Comparison of ENCODE assay signal across 9 cellular contexts in genomic region chrX:154541896-154542722, GRCh38. TPM values are rescaled to one million over a fixed set of nuclear protein-coding genes. Genes with fewer than 3 reads are reported as not detected.
DNase-seq lines count a peak whose midpoint lies in the region; ATAC-seq, FAIRE-seq and TF ChIP-seq lines count a peak whose summit lies in the region.
"Had no signal": no experiment of that assay in that cellular context is flagged by ENCODE, and none has a peak within 500 bp of the region (broad histone marks: within the 10 kb centered on the region; RNA-seq: fewer than 3 reads in every experiment).

No MANE protein-coding gene starts in this region.

- peak overlapping the region; percentile 59 to 73 (median 61) for H3K4me3 Mint-ChIP-seq in T-cell
- peak overlapping the region; percentile 87 for H3K4me3 Mint-ChIP-seq in stimulated activated naive CD8-positive, alpha-beta T cell treated with anti-CD3 and anti-CD28 coated beads, Interleukin-15, Interleukin-2, amounts not matched to agents 100 ng/mL and 50 ng/mL, for 24 hours

- peak overlapping the region; percentile 84 to 90 for H3K27ac Mint-ChIP-seq in T-cell
- peak overlapping the region; percentile 97 for H3K27ac Mint-ChIP-seq in stimulated activated naive CD8-positive, alpha-beta T cell treated with anti-CD3 and anti-CD28 coated beads, Interleukin-15, Interleukin-2, amounts not matched to agents 100 ng/mL and 50 ng/mL, for 24 hours

- no peak overlapping the region for H2AFZ ChIP-seq in OCI-LY7 (ENCODE audit: low read length)

- H3K27me3 ChIP-seq in bronchial epithelial cell (ENCODE audit: control insufficient read depth, insufficient read depth, low read length), result no peaks in the 10 kb centered on the region
- no peaks in the 10 kb centered on the region for H3K27me3 ChIP-seq in lung (ENCODE audit: control insufficient read depth, insufficient read depth)
- H3K27me3 ChIP-seq: cardiac muscle cell had no signal

- DNase-seq in SIG-M5 treated with dmso at 0.1 percent for 504 hours (lab: John Stamatoyannopoulos, UW; ENCODE audit: unreplicated experiment), result peak; percentile 81
- no peak for DNase-seq in SIG-M5 (lab: John Stamatoyannopoulos, UW)
- peak in 11 of 34 experiments; percentile 10 to 38 (median 23) for DNase-seq in T-cell
- peak; percentile 80 for DNase-seq in bronchial epithelial cell (ENCODE audit: low read depth)
- DNase-seq in lung (ENCODE audit: low spot score), result peak; percentile 79
- no peak for DNase-seq in OCI-LY7 (ENCODE audit: low spot score)

- TF ChIP-seq CTCF in bronchial epithelial cell (IDR thresholded peaks at IDR 0.05; ENCODE audit: insufficient read depth, low read length, severe bottlenecking), result no peak
- no peak for TF ChIP-seq CTCF in lung (IDR thresholded peaks at IDR 0.05; ENCODE audit: control extremely low read depth, extremely low read depth)
- TF ChIP-seq CTCF in OCI-LY7 (conservative IDR thresholded peaks at IDR 0.05; ENCODE audit: low read length), result no peak

- H3K4me1 Mint-ChIP-seq in T-cell, result peaks cover 24 to 38% (median 33%) of the 10 kb centered on the region in 3 donors
- H3K4me1 Mint-ChIP-seq in stimulated activated naive CD8-positive, alpha-beta T cell treated with anti-CD3 and anti-CD28 coated beads, Interleukin-15, Interleukin-2, amounts not matched to agents 100 ng/mL and 50 ng/mL, for 24 hours (ENCODE audit: low read depth), result peaks cover 64% of the 10 kb centered on the region

- no peak for FAIRE-seq in bronchial epithelial cell (lab: Jason Lieb, UNC)

- H3K9me3 ChIP-seq in lung (ENCODE audit: control insufficient read depth in 2 of 2, insufficient read depth in 1 of 2, low read length in 1 of 2) (peaks cover 0 to 3% of the 10 kb centered on the region in 2 donors), OCI-LY7 (ENCODE audit: low read length) (no peaks in the 10 kb centered on the region)

- H3K9me3 Mint-ChIP-seq in T-cell, result no peaks in the 10 kb centered on the region
- no peaks in the 10 kb centered on the region for H3K9me3 Mint-ChIP-seq in stimulated activated naive CD8-positive, alpha-beta T cell treated with anti-CD3 and anti-CD28 coated beads, Interleukin-15, Interleukin-2, amounts not matched to agents 100 ng/mL and 50 ng/mL, for 24 hours

- peaks cover 2% of the 10 kb centered on the region for H3K36me3 Mint-ChIP-seq in T-cell
- H3K36me3 Mint-ChIP-seq in stimulated activated naive CD8-positive, alpha-beta T cell treated with anti-CD3 and anti-CD28 coated beads, Interleukin-15, Interleukin-2, amounts not matched to agents 100 ng/mL and 50 ng/mL, for 24 hours (ENCODE audit: low read depth), result peaks cover 21% of the 10 kb centered on the region

- H3K4me1 ChIP-seq in lung (ENCODE audit: control insufficient read depth in 2 of 2, insufficient read depth in 2 of 2, low read length in 2 of 2), result peaks cover 0 to 4% of the 10 kb centered on the region in 2 donors
- H3K4me1 ChIP-seq in OCI-LY7 (ENCODE audit: insufficient read depth, low read length, poor library complexity, severe bottlenecking), result peaks cover 9% of the 10 kb centered on the region

- intact Hi-C loops in OCI-LY7 (cut with micrococcal nuclease; ENCODE audit: unreplicated experiment), result no loop called here

- CTCF ChIA-PET in T-cell (lab: Charles Lee), result interaction anchor here in 1 of 2 donors (0.6 kb wide), 1 partner anchor 112 kb away, joined by 3 read pairs; no protein-coding TSS in a partner anchor
- CTCF ChIA-PET in OCI-LY7 (lab: Charles Lee; ENCODE audit: unreplicated experiment), result no interaction called here

- peaks cover 0 to 6% of the 10 kb centered on the region in 2 donors for H3K27me3 Mint-ChIP-seq in T-cell
- H3K27me3 Mint-ChIP-seq in stimulated activated naive CD8-positive, alpha-beta T cell treated with anti-CD3 and anti-CD28 coated beads, Interleukin-15, Interleukin-2, amounts not matched to agents 100 ng/mL and 50 ng/mL, for 24 hours, result no peaks in the 10 kb centered on the region

- no TSS peak for BruUV-seq in OCI-LY7 (replicated peaks; lab: Mats Ljungman, UMichigan)

- H3K27ac ChIP-seq in lung (ENCODE audit: low read depth in 1 of 2, low read length in 1 of 2) (peak overlapping the region; percentile 73 to 89), OCI-LY7 (ENCODE audit: low read depth, low read length, poor library complexity, severe bottlenecking) (no peak overlapping the region)
- H3K27ac ChIP-seq: cardiac muscle cell had no signal

- WGBS in lung, 2 donors, result 20 to 53% methylated on average over 9 to 12 of the region's 12 CpGs

- H3K79me2 ChIP-seq in OCI-LY7 (ENCODE audit: insufficient read depth, low read depth, low read length), result peaks cover 7% of the 10 kb centered on the region; the same call in 1 of the 2 replicates

- H3K4me3 ChIP-seq in bronchial epithelial cell (ENCODE audit: low read depth, low read length) (no peak overlapping the region), lung (no peak overlapping the region), OCI-LY7 (ENCODE audit: low read depth, low read length, poor library complexity, severe bottlenecking) (no peak overlapping the region)
- H3K4me3 ChIP-seq: cardiac muscle cell had no signal

- H3K36me3 ChIP-seq in bronchial epithelial cell (ENCODE audit: control insufficient read depth, insufficient read depth, low read length) (peaks cover 2% of the 10 kb centered on the region), lung (ENCODE audit: control insufficient read depth in 2 of 2, insufficient read depth in 2 of 2, low read length in 2 of 2) (no peaks in the 10 kb centered on the region), OCI-LY7 (ENCODE audit: insufficient read depth, low read length) (peaks cover 21% of the 10 kb centered on the region)
- H3K36me3 ChIP-seq: cardiac muscle cell had no signal

- no peak overlapping the region for H3K4me2 ChIP-seq in OCI-LY7 (ENCODE audit: low read length)

- no peaks in the 10 kb centered on the region for H3K9me2 ChIP-seq in OCI-LY7 (ENCODE audit: insufficient read depth, low read length)

- ATAC-seq in T-cell (replicated peaks in 1 of 4) (no peak), lung (ENCODE audit: insufficient read depth, low FRiP score) (peak; percentile 29), HG03097 (IDR thresholded peaks at IDR 0.05; ENCODE audit: low FRiP score, unreplicated experiment) (no peak)

- POLR2A ChIA-PET in T-cell (lab: Charles Lee), result interaction anchor here in 1 of 2 donors (0.5 kb wide), 1 partner anchor 182 kb away, joined by 10 read pairs; no protein-coding TSS in a partner anchor
- POLR2A ChIA-PET in OCI-LY7 (lab: Charles Lee), result no interaction called here

- no peaks in the 10 kb centered on the region for H4K20me1 ChIP-seq in OCI-LY7 (ENCODE audit: insufficient read depth, low read length)

RNA-seq across cellular contexts. Expression of gene G6PD, which starts 4.5 kb away (rescaled TPM):
- total RNA-seq in T-cell (10 to 100 TPM; 46.0 to 59.5 (median 52.4) TPM), bronchial epithelial cell (17.4 and 20.0 TPM in 2 replicates), lung (100 to 1,000 TPM in 1 of 2 donors, 10 to 100 TPM in 1; 24.3 to 106 TPM), OCI-LY7 (2022) (40.9 and 47.1 TPM in 2 replicates)
- polyA plus RNA-seq in lung, result 10 to 100 TPM; 55.4 to 75.6 TPM
- total RNA-seq in OCI-LY7 (2014; rRNA removed; shearing (Covaris generic)), result 21.6 and 26.1 TPM in 2 replicates

RNA-seq across cellular contexts. Expression of gene IKBKG, which starts 5.3 kb away (rescaled TPM):
- total RNA-seq in T-cell (10 to 100 TPM; 32.4 to 59.1 (median 54.0) TPM), bronchial epithelial cell (8.4 and 10.3 TPM in 2 replicates), lung (10 to 100 TPM; 12.0 to 58.3 TPM), OCI-LY7 (2022) (31.6 and 34.4 TPM in 2 replicates)
- 10 to 100 TPM; 23.1 to 49.6 TPM for polyA plus RNA-seq in lung
- 9.9 and 14.3 TPM in 2 replicates for total RNA-seq in OCI-LY7 (2014; rRNA removed; shearing (Covaris generic))

RNA-seq across cellular contexts. Expression of gene FAM3A, which starts 26.1 kb away (rescaled TPM):
- 10 to 100 TPM; 33.9 to 67.6 (median 57.8) TPM for total RNA-seq in T-cell
- 33.2 and 36.6 TPM in 2 replicates for total RNA-seq in bronchial epithelial cell
- 10 to 100 TPM; 21.5 to 48.6 TPM for total RNA-seq in lung
- 10 to 100 TPM; 43.9 to 61.2 TPM for polyA plus RNA-seq in lung
- total RNA-seq in OCI-LY7 (2014; rRNA removed; shearing (Covaris generic)), result 15.3 and 16.4 TPM in 2 replicates
- 21.9 and 24.6 TPM in 2 replicates for total RNA-seq in OCI-LY7 (2022)

RNA-seq across cellular contexts. Expression of gene CTAG1A, which starts 42.8 kb away (rescaled TPM):
- not detected for total RNA-seq in T-cell
- not detected in 2 replicates for total RNA-seq in bronchial epithelial cell
- total RNA-seq in lung, result not detected
- not detected for polyA plus RNA-seq in lung
- 0.36 TPM in 1 of 2 replicates, not detected in the other for total RNA-seq in OCI-LY7 (2014; rRNA removed; shearing (Covaris generic))
- total RNA-seq in OCI-LY7 (2022), result not detected in 2 replicates
- total RNA-seq: cardiac muscle cell had no signal
- polyA plus RNA-seq: cardiac muscle cell had no signal

RNA-seq across cellular contexts. Expression of gene SLC10A3, which starts 51.7 kb away (rescaled TPM):
- total RNA-seq in T-cell (10 to 100 TPM; 15.6 to 31.3 (median 25.9) TPM), bronchial epithelial cell (7.4 and 13.4 TPM in 2 replicates), lung (10 to 100 TPM; 11.1 to 30.9 TPM), OCI-LY7 (2022) (12.7 and 15.6 TPM in 2 replicates)
- polyA plus RNA-seq in lung, result 10 to 100 TPM; 27.3 to 33.0 TPM
- 12.4 and 14.1 TPM in 2 replicates for total RNA-seq in OCI-LY7 (2014; rRNA removed; shearing (Covaris generic))

Comparison
In these comparisons a context has a peak if more than half of its experiments do, and no peak if none do; other contexts are left out.
1. DNase-seq: peak in SIG-M5 treated with dmso at 0.1 percent for 504 hours (single experiment), bronchial epithelial cell (single experiment) and lung (single experiment); none in SIG-M5 (single experiment) and OCI-LY7 (single experiment).